Comparison of ENCODE assay signal across 26 cellular contexts in the genomic region with DNA sequence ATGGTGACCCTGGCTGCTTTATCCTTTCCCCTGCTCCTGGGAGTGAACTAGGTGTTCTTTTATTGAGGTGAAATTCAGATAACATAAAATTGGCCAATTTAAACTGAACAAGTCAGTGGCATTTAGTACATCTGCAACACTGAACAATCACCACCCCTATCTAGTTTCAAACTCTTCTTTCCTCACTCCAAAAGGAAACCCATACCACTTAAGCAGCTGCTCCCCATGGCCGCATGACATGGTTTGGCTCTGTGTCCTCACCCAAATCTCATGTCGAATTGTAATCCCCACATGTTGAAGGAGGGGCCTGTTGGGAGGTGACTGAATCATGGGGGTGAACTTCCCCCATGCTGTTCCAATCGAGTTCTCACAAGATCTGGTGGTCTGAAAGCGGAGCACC.
"Had no signal": no experiment of that assay in that cellular context is flagged by ENCODE, and none has a peak within 500 bp of the region (broad histone marks: within the 10 kb centered on the region; RNA-seq: fewer than 3 reads in every experiment).

No MANE protein-coding gene starts in this region.

- H3K27ac ChIP-seq: heart right ventricle, hepatocyte, left ventricle myocardium inferior, neural progenitor cell, neutrophil, parathyroid adenoma, right atrium auricular region, right lobe of liver, skin epidermis, suprapubic skin, thoracic aorta, tibial artery, upper lobe of right lung had no signal

- H3K4me3 ChIP-seq: heart right ventricle, hepatocyte, left ventricle myocardium inferior, lung, mucosa of descending colon, neural progenitor cell, right atrium auricular region, right lobe of liver, skin epidermis, suprapubic skin, thoracic aorta, tibial artery, upper lobe of right lung had no signal

- H3K9me3 ChIP-seq: neutrophil, right atrium auricular region, right lobe of liver, suprapubic skin, thoracic aorta, tibial artery, upper lobe of right lung had no signal

- ATAC-seq: heart right ventricle; mucosa of descending colon; naive thymus-derived CD8-positive, alpha-beta T cell; right lobe of liver; stimulated activated effector memory CD8-positive, alpha-beta T cell treated with anti-CD3 and anti-CD28 coated beads, Interleukin-12 subunit alpha, Interleukin-12 subunit beta, amount 100 ng/mL, for 72 hours; upper lobe of right lung had no signal

- H3K36me3 ChIP-seq: left ventricle myocardium inferior, neural progenitor cell, right atrium auricular region, right lobe of liver, suprapubic skin, thoracic aorta, tibial artery, upper lobe of right lung had no signal

- H3K4me1 ChIP-seq: heart right ventricle, left ventricle myocardium inferior, parathyroid adenoma, right atrium auricular region, right lobe of liver, suprapubic skin, tibial artery, upper lobe of right lung had no signal

- H3K27me3 ChIP-seq: heart right ventricle, hepatocyte, neural progenitor cell, neutrophil, right atrium auricular region, right lobe of liver, suprapubic skin, tibial artery, upper lobe of right lung had no signal

- DNase-seq: heart right ventricle; islet precursor cell; left ventricle myocardium inferior; midbrain; mucosa of descending colon; naive thymus-derived CD8-positive, alpha-beta T cell; occipital lobe; right lobe of liver; stimulated activated CD4-positive, alpha-beta T cell treated with anti-CD3 and anti-CD28 coated beads, Interleukin-12 subunit alpha, Interleukin-12 subunit beta, amount 100 ng/mL, for 4 hours; stimulated activated CD4-positive, alpha-beta T cell treated with anti-CD3 and anti-CD28 coated beads, Interleukin-15, amount 100 ng/mL, for 24 hours; stimulated activated CD4-positive, alpha-beta T cell treated with anti-CD3 and anti-CD28 coated beads, Interleukin-2, amount 100 ng/mL, for 24 hours; stimulated activated CD4-positive, alpha-beta T cell treated with anti-CD3 and anti-CD28 coated beads, Interleukin-4, amount 100 ng/mL, for 1 hour; stimulated activated naive CD4-positive, alpha-beta T cell; tibial artery; trophoblast cell; upper lobe of right lung had no signal
